Comparison of ENCODE assay signal across 9 cellular contexts in genomic region chr3:50436063-50436674, GRCh38.
DNase-seq lines count a peak whose midpoint lies in the region; ATAC-seq and TF ChIP-seq lines count a peak whose summit lies in the region.
"Had no signal": no experiment of that assay in that cellular context is flagged by ENCODE, and none has a peak within 500 bp of the region (broad histone marks: within the 10 kb centered on the region; RNA-seq: fewer than 3 reads in every experiment).

No MANE protein-coding gene starts in this region.

- no peak for TF ChIP-seq POLR2A in IMR-90 (IDR thresholded peaks at IDR 0.05; ENCODE audit: low read depth, low read length)

- H3K4me2 ChIP-seq in IMR-90 (ENCODE audit: low read depth, low read length): no peak overlapping the region

- H3K56ac ChIP-seq in IMR-90 (ENCODE audit: extremely low read depth, insufficient read depth, low read length): no peak overlapping the region

- in situ Hi-C loops in IMR-90 (cut with MboI; ENCODE audit: low sequenced_read_pairs): loop anchor here (10.0 kb wide), 1 partner anchor 109 kb away; no protein-coding TSS in a partner anchor

- peak; percentile 73 for TF ChIP-seq CTCF in GM10266 (IDR thresholded peaks at IDR 0.05; ENCODE audit: control insufficient read depth, insufficient read depth, low read depth, missing control alignments)
- peak; percentile 63 for TF ChIP-seq CTCF in IMR-90 (conservative IDR thresholded peaks at IDR 0.05; ENCODE audit: low read depth, low read length)

- no peaks in the 10 kb centered on the region for H3K79me1 ChIP-seq in IMR-90 (ENCODE audit: low read depth in 1 of 2, low read length in 2 of 2)

- H3K4me1 ChIP-seq in IMR-90 (ENCODE audit: control insufficient read depth, insufficient read depth, low read length): no peaks in the 10 kb centered on the region

- H2AK9ac ChIP-seq in IMR-90 (replicated peaks; ENCODE audit: low read depth, low read length, poor library complexity): peak overlapping the region; percentile 23

- CTCF ChIA-PET in IMR-90 (lab: Yijun Ruan, JAX): interaction anchor here (0.9 kb wide), 1 partner anchor 106 kb away, joined by 3 read pairs; no protein-coding TSS in a partner anchor

- H3K27me3 Mint-ChIP-seq in immature natural killer cell (ENCODE audit: low read depth in 3 of 3): peaks cover 0 to 5% (median 1%) of the 10 kb centered on the region in 3 donors

- no peaks in the 10 kb centered on the region for H3K9me1 ChIP-seq in IMR-90 (ENCODE audit: insufficient read depth, low read length)

- intact Hi-C loops in IMR-90 (cut with micrococcal nuclease): loop anchor here (1.0 kb wide), 2 partner anchors 106 to 178 kb away; no protein-coding TSS in a partner anchor

- H3K27me3 ChIP-seq in IMR-90 (ENCODE audit: control insufficient read depth, insufficient read depth, low read length): peaks cover 59% of the 10 kb centered on the region

- H3K18ac ChIP-seq in IMR-90 (ENCODE audit: low read depth, low read length): no peak overlapping the region

- no peak overlapping the region for H2AK5ac ChIP-seq in IMR-90 (ENCODE audit: low read depth, low read length)

- peak overlapping the region; percentile 49 for H2AFZ ChIP-seq in IMR-90 (replicated peaks; ENCODE audit: low read length, poor library complexity)

- BruUV-seq in IMR-90 (replicated peaks; lab: Mats Ljungman, UMichigan): no TSS peak

- no peak overlapping the region for H2BK120ac ChIP-seq in IMR-90 (ENCODE audit: low read depth, low read length)

- H3K9ac ChIP-seq in IMR-90 (ENCODE audit: low read depth, low read length): no peak overlapping the region

- H3K36me3 Mint-ChIP-seq in immature natural killer cell: peaks cover 0 to 4% (median 0%) of the 10 kb centered on the region in 3 donors

- H3K27ac ChIP-seq in IMR-90 (ENCODE audit: insufficient read depth, low read length): no peak overlapping the region
- H3K27ac ChIP-seq: epithelial cell of prostate had no signal

- peaks cover 64 to 68% of the 10 kb centered on the region in 2 donors for H3K4me1 Mint-ChIP-seq in immature natural killer cell

- no peak overlapping the region for H4K8ac ChIP-seq in IMR-90 (ENCODE audit: low read depth in 2 of 2, low read length in 2 of 2)

- H4K91ac ChIP-seq in IMR-90 (ENCODE audit: insufficient read depth, low read depth, low read length): no peak overlapping the region

- no peak overlapping the region for H3K4me3 ChIP-seq in IMR-90 (ENCODE audit: insufficient read depth, low read depth, low read length)

- H3K36me3 ChIP-seq in IMR-90 (ENCODE audit: control insufficient read depth, insufficient read depth, low read length): no peaks in the 10 kb centered on the region

- H3K23ac ChIP-seq in IMR-90 (ENCODE audit: low read depth, low read length): no peak overlapping the region

- DNase-seq in GM10266 (ENCODE audit: extremely low spot score): peak; percentile 79
- peak; percentile 3 for DNase-seq in IMR-90
- peak; percentile 70 for DNase-seq in T-helper 9 cell
- peak; percentile 71 for DNase-seq in astrocyte of the hippocampus (ENCODE audit: low read depth, low spot score)
- peak; percentile 85 to 86 (median 85) for DNase-seq in immature natural killer cell
- DNase-seq in stimulated activated CD4-positive, alpha-beta T cell treated with anti-CD3 and anti-CD28 coated beads, Interleukin-1b, Interleukin-23, amount 100 ng/mL, for 4 hours (ENCODE audit: low read depth in 2 of 2): peak; percentile 73 to 74
- DNase-seq in cerebellar nuclear complex (lab: John Stamatoyannopoulos, UW): no peak

- H4K20me1 ChIP-seq in IMR-90 (ENCODE audit: insufficient read depth, low read length): no peaks in the 10 kb centered on the region

- no peaks in the 10 kb centered on the region for H3K9me3 Mint-ChIP-seq in immature natural killer cell

- 5% methylated on average over 4 of the region's 5 CpGs; no CpG with 5 or more reads in 1 of the 2 experiments for WGBS in IMR-90 (ENCODE audit: extremely low coverage in 2 of 2, insufficient read length in 1 of 2), 2 experiments

- no peak overlapping the region for H2BK20ac ChIP-seq in IMR-90 (ENCODE audit: low read depth, low read length)

- ATAC-seq in IMR-90 (ENCODE audit: low read depth) (peak; percentile 96), GM19035 (IDR thresholded peaks at IDR 0.05; ENCODE audit: unreplicated experiment) (no peak)

- H3K14ac ChIP-seq in IMR-90 (replicated peaks; ENCODE audit: low read depth, low read length): no peak overlapping the region

- no peaks in the 10 kb centered on the region for H3K9me3 ChIP-seq in IMR-90 (ENCODE audit: control insufficient read depth, insufficient read depth, low read length)

- peak; percentile 77 for TF ChIP-seq RAD21 in IMR-90 (IDR thresholded peaks at IDR 0.05; ENCODE audit: low read length)

- H4K5ac ChIP-seq in IMR-90 (ENCODE audit: low read depth, low read length): no peak overlapping the region

- H3K4ac ChIP-seq in IMR-90 (ENCODE audit: low read depth, low read length): no peak overlapping the region

- POLR2A ChIA-PET in IMR-90 (lab: Charles Lee; ENCODE audit: unreplicated experiment): no interaction called here

- peak overlapping the region; percentile 79 to 93 (median 86) for H3K27ac Mint-ChIP-seq in immature natural killer cell

- H3K4me3 Mint-ChIP-seq in immature natural killer cell: peak overlapping the region; percentile 40 to 76 (median 70)

- dilution Hi-C loops in IMR-90 (cut with HindIII; ENCODE audit: low sequenced_read_pairs, unreplicated experiment): no loop called here

- no peak overlapping the region for H2BK5ac ChIP-seq in IMR-90 (ENCODE audit: low read depth, low read length, poor library complexity, severe bottlenecking)

- H2BK15ac ChIP-seq in IMR-90 (ENCODE audit: low read depth, low read length): no peak overlapping the region

TF ChIP-seq in IMR-90, 13 proteins besides CTCF, POLR2A, EP300 and RAD21:
- no peak for TF ChIP-seq USF2 (IDR thresholded peaks at IDR 0.05; ENCODE audit: low read depth, low read length)
- TF ChIP-seq SMC3 (IDR thresholded peaks at IDR 0.05; ENCODE audit: low read depth, low read length): peak; percentile 63
- no peak for TF ChIP-seq MAFK (IDR thresholded peaks at IDR 0.05; ENCODE audit: low read depth, low read length)

Comparison
In these comparisons a context has a peak if more than half of its experiments do, and no peak if none do; other contexts are left out.
1. DNase-seq: peak in GM10266 (single experiment), IMR-90 (single experiment), T-helper 9 cell (single experiment), astrocyte of the hippocampus (single experiment), immature natural killer cell (3 of 3) and stimulated activated CD4-positive, alpha-beta T cell treated with anti-CD3 and anti-CD28 coated beads, Interleukin-1b, Interleukin-23, amount 100 ng/mL, for 4 hours (2 of 2); none in cerebellar nuclear complex (0 of 2).